In genomic region chr9:134326754-134327526, GRCh38 we compare ENCODE assay signal across 8 cellular contexts.
DNase-seq lines count a peak whose midpoint lies in the region; ATAC-seq and TF ChIP-seq lines count a peak whose summit lies in the region.

No MANE protein-coding gene starts in this region.

- H3K4me3 ChIP-seq in AG09309 (ENCODE audit: control insufficient read depth, low read depth, low read length) (peak overlapping the region; percentile 77), HL-60 (replicated peaks; ENCODE audit: insufficient read depth, low read length) (peak overlapping the region; percentile 81), stomach smooth muscle (ENCODE audit: low read length in 2 of 2) (peak overlapping the region; percentile 84 to 86)

- peak overlapping the region; percentile 82 to 85 for H3K9ac ChIP-seq in stomach smooth muscle (ENCODE audit: low read length in 2 of 2)

- TF ChIP-seq CTCF in AG09309 (IDR thresholded peaks at IDR 0.05; ENCODE audit: control insufficient read depth, insufficient read depth, low read depth, low read length, missing control alignments) (no peak), HL-60 (IDR thresholded peaks at IDR 0.05; ENCODE audit: insufficient read depth, low read length) (no peak)

- no peaks in the 10 kb centered on the region for H3K36me3 ChIP-seq in stomach smooth muscle (ENCODE audit: control insufficient read depth in 2 of 2, insufficient read depth in 2 of 2, low read length in 2 of 2)

- H3K4me1 ChIP-seq in stomach smooth muscle (ENCODE audit: control insufficient read depth, insufficient read depth, low read length) = peaks cover 67% of the 10 kb centered on the region

- H3K9me3 ChIP-seq in stomach smooth muscle (ENCODE audit: control insufficient read depth in 2 of 2, low read length in 2 of 2) = no peaks in the 10 kb centered on the region

- no peaks in the 10 kb centered on the region for H3K27me3 ChIP-seq in HL-60 (ENCODE audit: insufficient read depth, poor library complexity, severe bottlenecking)
- H3K27me3 ChIP-seq in stomach smooth muscle (ENCODE audit: control insufficient read depth in 1 of 2, insufficient read depth in 2 of 2, low read length in 2 of 2) = no peaks in the 10 kb centered on the region

- ATAC-seq in GM18868 (IDR thresholded peaks at IDR 0.05; ENCODE audit: unreplicated experiment) (no peak), GM21576 (IDR thresholded peaks at IDR 0.05; ENCODE audit: unreplicated experiment) (no peak)

- peak overlapping the region; percentile 76 for H3K27ac ChIP-seq in HL-60 (replicated peaks)
- peak overlapping the region; percentile 82 for H3K27ac ChIP-seq in stomach smooth muscle (ENCODE audit: low read length)

- DNase-seq in AG09309 (ENCODE audit: low read depth) (no peak), HL-60 (ENCODE audit: low read depth in 1 of 2, low spot score in 1 of 2) (no peak), astrocyte of the hippocampus (ENCODE audit: low read depth, low spot score) (peak; percentile 74), iris pigment epithelial cell (ENCODE audit: low read depth) (peak; percentile 53), NK-92 (lab: John Stamatoyannopoulos, UW; ENCODE audit: unreplicated experiment) (no peak)

Comparison
In these comparisons a context has a peak if more than half of its experiments do, and no peak if none do; other contexts are left out.
1. DNase-seq: peak in astrocyte of the hippocampus (single experiment) and iris pigment epithelial cell (single experiment); none in AG09309 (single experiment), HL-60 (0 of 2) and NK-92 (single experiment).
2. Peak in every context shown above with its lines, with median percentiles within 50 percentile points of each other: H3K4me3 ChIP-seq.